ENCODE assay signal across 8 cellular contexts in the genomic region with DNA sequence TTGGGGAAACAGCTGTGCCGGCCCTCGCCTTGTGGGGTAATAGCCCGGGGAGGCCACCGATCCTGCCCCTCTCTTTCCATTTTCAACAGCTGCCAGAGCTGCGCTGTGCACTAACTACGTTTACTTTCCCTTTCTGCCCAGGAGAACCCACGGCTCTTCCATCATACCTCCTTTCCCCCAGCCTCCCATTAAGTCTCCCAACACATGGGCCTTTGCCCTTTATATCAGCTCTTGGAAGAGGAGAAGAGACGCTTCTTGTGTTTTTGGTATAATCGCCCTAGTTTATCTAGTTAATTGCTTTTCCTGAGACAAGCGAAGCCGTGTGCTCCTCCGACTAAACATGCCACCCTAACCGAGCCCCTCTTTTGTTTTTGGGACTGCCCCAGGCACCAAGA. TPM values are rescaled to one million over a fixed set of nuclear protein-coding genes. Genes with fewer than 3 reads are reported as not detected.
DNase-seq lines count a peak whose midpoint lies in the region; ATAC-seq and TF ChIP-seq lines count a peak whose summit lies in the region.

No MANE protein-coding gene starts in this region.

- ATAC-seq in HG03095 (IDR thresholded peaks at IDR 0.05; ENCODE audit: unreplicated experiment), result peak; percentile 13
- ATAC-seq in right cardiac atrium, result no peak
- no peak for ATAC-seq in GM19397 (IDR thresholded peaks at IDR 0.05; ENCODE audit: unreplicated experiment)

- under 1% methylated on average over 13 of the region's 13 CpGs for WGBS in right cardiac atrium

- no peaks in the 10 kb centered on the region for H3K27me3 ChIP-seq in right cardiac atrium (ENCODE audit: control insufficient read depth, insufficient read depth)

- H3K4me1 ChIP-seq in right cardiac atrium (ENCODE audit: control insufficient read depth, insufficient read depth, low read length), result no peaks in the 10 kb centered on the region

- DNase-seq in right cardiac atrium (no peak), SIG-M5 (lab: John Stamatoyannopoulos, UW) (no peak), kidney tubule cell (ENCODE audit: low spot score) (no peak)

- H3K27ac ChIP-seq in VCaP (peak overlapping the region; percentile 87), right cardiac atrium (ENCODE audit: low read length) (peak overlapping the region; percentile 91), skin epidermis (peak overlapping the region; percentile 72 to 99 (median 94))

- TF ChIP-seq CTCF in VCaP (conservative IDR thresholded peaks at IDR 0.05), result no peak

- H3K4me3 ChIP-seq in GM08714 (ENCODE audit: low read length), result peak overlapping the region; percentile 71
- peak overlapping the region; percentile 75 for H3K4me3 ChIP-seq in right cardiac atrium (ENCODE audit: low read length)
- peak overlapping the region; percentile 65 to 95 (median 82) for H3K4me3 ChIP-seq in skin epidermis

- intact Hi-C loops in right cardiac atrium (cut with DNase I), result no loop called here

- no peaks in the 10 kb centered on the region for H3K9me3 ChIP-seq in right cardiac atrium (ENCODE audit: control insufficient read depth, low read length)

RNA-seq across cellular contexts. Expression of gene UBR2, which starts 0.7 kb away (rescaled TPM):
- total RNA-seq in right cardiac atrium, result 10 to 100 TPM; 25.0 to 31.5 (median 29.6) TPM
- polyA plus RNA-seq in right cardiac atrium, result 11.5 TPM
